In the genomic region with DNA sequence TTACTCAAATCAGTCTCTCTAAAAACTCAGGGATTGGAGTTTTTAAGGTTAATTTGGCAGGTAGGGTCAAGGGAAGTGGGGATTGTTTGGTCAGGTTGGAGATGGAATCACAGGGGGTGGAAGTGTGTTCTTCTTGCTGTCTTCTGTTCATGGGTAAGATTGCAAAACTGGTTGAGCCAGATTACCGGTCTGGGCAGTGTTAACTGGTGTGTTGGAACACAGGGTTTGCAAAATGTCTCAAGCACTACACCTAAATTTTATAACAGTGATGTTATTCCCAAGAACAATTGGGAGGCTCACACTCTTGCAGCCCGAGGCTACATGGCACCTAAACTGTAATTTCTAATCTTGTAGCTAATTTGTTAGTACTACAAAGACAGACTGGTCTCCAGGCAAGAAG, we compare ENCODE assay signal across 14 cellular contexts.
DNase-seq lines count a peak whose midpoint lies in the region; ATAC-seq and TF ChIP-seq lines count a peak whose summit lies in the region.
"Had no signal": no experiment of that assay in that cellular context is flagged by ENCODE, and none has a peak within 500 bp of the region (broad histone marks: within the 10 kb centered on the region; RNA-seq: fewer than 3 reads in every experiment).

No MANE protein-coding gene starts in this region.

- intact Hi-C loops in Calu3 (cut with micrococcal nuclease; ENCODE audit: unreplicated experiment) (loop anchor here (5.0 kb wide), 1 partner anchor 348 kb away; no protein-coding TSS in a partner anchor), PC-3 (cut with micrococcal nuclease) (no loop called here)

- H3K27ac ChIP-seq in PC-3 (ENCODE audit: low read length): no peak overlapping the region
- H3K27ac ChIP-seq: BLaER1 treated with 17β-estradiol and CSF1 and Interleukin-3, amounts not matched to agents 10 nM and 100 nM; GM23248 had no signal

- H3K27ac Mint-ChIP-seq in Calu3 (ENCODE audit: unreplicated experiment): no peak overlapping the region
- H3K27ac Mint-ChIP-seq: CD4-positive, CD25-positive, alpha-beta regulatory T cell had no signal

- H3K36me3 Mint-ChIP-seq in Calu3 (ENCODE audit: insufficient read depth, unreplicated experiment): no peaks in the 10 kb centered on the region
- H3K36me3 Mint-ChIP-seq: CD4-positive, CD25-positive, alpha-beta regulatory T cell had no signal

- H3K9ac ChIP-seq in PC-3 (ENCODE audit: low read length): no peak overlapping the region
- H3K9ac ChIP-seq: BLaER1 treated with 17β-estradiol and CSF1 and Interleukin-3, amounts not matched to agents 10 nM and 100 nM; GM23248 had no signal

- H3K36me3 ChIP-seq in PC-3 (ENCODE audit: low read depth, low read length): no peaks in the 10 kb centered on the region
- H3K36me3 ChIP-seq: BLaER1 treated with 17β-estradiol and CSF1 and Interleukin-3, amounts not matched to agents 10 nM and 100 nM had no signal

- no TSS peak for BruUV-seq in Calu3 (replicated peaks; lab: Mats Ljungman, UMichigan)
- no TSS peak for BruUV-seq in PC-3 (replicated peaks; lab: Mats Ljungman, UMichigan)

- no peaks in the 10 kb centered on the region for H3K9me3 ChIP-seq in PC-3 (ENCODE audit: low read length)
- H3K9me3 ChIP-seq: BLaER1 treated with 17β-estradiol and CSF1 and Interleukin-3, amounts not matched to agents 10 nM and 100 nM had no signal

- H3K27me3 ChIP-seq in PC-3 (ENCODE audit: low read length): no peaks in the 10 kb centered on the region
- H3K27me3 ChIP-seq: BLaER1 treated with 17β-estradiol and CSF1 and Interleukin-3, amounts not matched to agents 10 nM and 100 nM had no signal

- H3K4me3 ChIP-seq in PC-3 (ENCODE audit: low read length): no peak overlapping the region
- H3K4me3 ChIP-seq: BLaER1 treated with 17β-estradiol and CSF1 and Interleukin-3, amounts not matched to agents 10 nM and 100 nM; GM23248 had no signal

- no peak overlapping the region for H3K4me2 ChIP-seq in PC-3 (ENCODE audit: low read length)
- H3K4me2 ChIP-seq: BLaER1 treated with 17β-estradiol and CSF1 and Interleukin-3, amounts not matched to agents 10 nM and 100 nM had no signal

- no peaks in the 10 kb centered on the region for H3K9me2 ChIP-seq in PC-3 (replicated peaks; ENCODE audit: low read length)

- no peaks in the 10 kb centered on the region for H4K20me1 ChIP-seq in PC-3 (ENCODE audit: low read length)
- H4K20me1 ChIP-seq: BLaER1 treated with 17β-estradiol and CSF1 and Interleukin-3, amounts not matched to agents 10 nM and 100 nM had no signal

- no peaks in the 10 kb centered on the region for H3K4me1 ChIP-seq in PC-3 (ENCODE audit: insufficient read depth, low read length)
- H3K4me1 ChIP-seq: BLaER1 treated with 17β-estradiol and CSF1 and Interleukin-3, amounts not matched to agents 10 nM and 100 nM had no signal

- POLR2A ChIA-PET in PC-3 (lab: Charles Lee; ENCODE audit: unreplicated experiment): no interaction called here

- H3K27me3 Mint-ChIP-seq in Calu3 (ENCODE audit: unreplicated experiment): no peaks in the 10 kb centered on the region
- H3K27me3 Mint-ChIP-seq: CD4-positive, CD25-positive, alpha-beta regulatory T cell had no signal

- TF ChIP-seq CTCF in Calu3 (IDR thresholded peaks at IDR 0.05; ENCODE audit: unreplicated experiment): no peak
- no peak for TF ChIP-seq CTCF in PC-3 (conservative IDR thresholded peaks at IDR 0.05; ENCODE audit: low read depth, low read length)

- CTCF ChIA-PET in Calu3 (lab: Charles Lee) (no interaction called here), PC-3 (lab: Charles Lee) (no interaction called here)

- ATAC-seq in PC-3: no peak
- peak; percentile 93 for ATAC-seq in esophagus mucosa
- ATAC-seq: HCT116 had no signal

- no peak overlapping the region for H3K4me3 Mint-ChIP-seq in Calu3 (ENCODE audit: low read depth, unreplicated experiment)
- H3K4me3 Mint-ChIP-seq: CD4-positive, CD25-positive, alpha-beta regulatory T cell had no signal

- no peak overlapping the region for H2AFZ ChIP-seq in PC-3 (ENCODE audit: low read length)
- H2AFZ ChIP-seq: GM23248 had no signal

- DNase-seq in Calu3 (peak; percentile 26), PC-3 (peak; percentile 20), renal cortical epithelial cell (ENCODE audit: low read depth) (peak; percentile 76), NCI-H345 treated with DMSO at 0.1 percent for 48 hours (lab: John Stamatoyannopoulos, UW; ENCODE audit: unreplicated experiment) (no peak), NCI-H1417 (lab: John Stamatoyannopoulos, UW) (no peak), NCI-H748 treated with DMSO at 0.1 percent for 48 hours (lab: John Stamatoyannopoulos, UW) (no peak)
- DNase-seq: ACHN; CD4-positive, CD25-positive, alpha-beta regulatory T cell; DMS 273 treated with DMSO at 0.1 percent for 48 hours; DMS79; GM23248 had no signal

- peaks cover 9% of the 10 kb centered on the region for H3K4me1 Mint-ChIP-seq in Calu3 (ENCODE audit: low read depth, unreplicated experiment)
- H3K4me1 Mint-ChIP-seq: CD4-positive, CD25-positive, alpha-beta regulatory T cell had no signal

- no peaks in the 10 kb centered on the region for H3K79me2 ChIP-seq in PC-3 (ENCODE audit: low read length)

- H3F3A ChIP-seq in PC-3 (ENCODE audit: low read length, unreplicated experiment): no peaks in the 10 kb centered on the region

- no peaks in the 10 kb centered on the region for H3K9me3 Mint-ChIP-seq in Calu3 (ENCODE audit: low read depth, unreplicated experiment)

Comparison
In these comparisons a context has a peak if more than half of its experiments do, and no peak if none do; other contexts are left out.
1. DNase-seq: peak in Calu3 (single experiment), PC-3 (single experiment) and renal cortical epithelial cell (single experiment); none in NCI-H345 treated with DMSO at 0.1 percent for 48 hours (single experiment), NCI-H1417 (0 of 3) and NCI-H748 treated with DMSO at 0.1 percent for 48 hours (single experiment).